ENCODE assay signal across 10 cellular contexts in the genomic region with DNA sequence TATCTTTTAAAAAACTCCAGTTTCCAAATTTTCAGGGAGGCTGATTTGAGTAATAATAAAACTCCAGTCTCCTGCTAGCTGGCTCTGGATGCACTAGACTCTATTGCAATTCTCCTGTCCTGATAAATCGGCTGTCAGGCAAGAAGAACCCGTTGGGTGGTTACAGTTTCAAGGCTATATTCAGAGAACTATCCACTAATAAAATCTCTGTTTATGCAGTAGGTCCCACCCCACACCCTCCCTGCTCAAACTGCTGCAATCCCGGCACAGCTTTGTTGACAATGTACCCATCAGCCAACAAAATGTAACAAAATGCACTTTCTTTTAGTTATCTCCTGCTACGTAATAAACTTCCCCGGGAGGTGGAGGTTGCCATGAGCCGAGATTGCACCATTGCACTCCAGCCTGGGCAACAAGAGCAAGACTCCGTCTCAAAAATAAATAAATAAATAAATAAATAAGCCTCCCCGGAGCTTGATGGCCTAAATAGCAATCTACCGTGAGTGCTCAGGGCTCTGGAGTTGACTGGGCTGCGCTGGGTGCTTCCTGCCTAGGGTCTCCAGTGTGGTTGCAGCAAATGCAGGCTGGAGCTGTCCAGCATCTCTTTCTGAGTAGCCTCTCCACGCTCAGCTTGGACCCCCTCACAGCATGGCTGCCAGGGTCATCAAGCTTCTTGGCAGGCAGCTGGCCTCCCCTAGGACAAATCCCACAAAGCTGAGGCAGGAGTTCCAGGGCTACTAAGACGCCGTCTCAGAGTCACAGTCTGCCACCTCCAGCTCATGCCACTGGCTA. TPM values are rescaled to one million over a fixed set of nuclear protein-coding genes. Genes with fewer than 3 reads are reported as not detected.
DNase-seq lines count a peak whose midpoint lies in the region; ATAC-seq, FAIRE-seq and TF ChIP-seq lines count a peak whose summit lies in the region.
"Had no signal": no experiment of that assay in that cellular context is flagged by ENCODE, and none has a peak within 500 bp of the region (broad histone marks: within the 10 kb centered on the region; RNA-seq: fewer than 3 reads in every experiment).

No MANE protein-coding gene starts in this region.

- H3K9ac ChIP-seq in kidney (ENCODE audit: low read length in 2 of 2) = no peak overlapping the region

- H3K27ac ChIP-seq in breast epithelium (peak overlapping the region; percentile 92 to 94), kidney (ENCODE audit: low read depth in 2 of 2, low read length in 2 of 2) (no peak overlapping the region), thymus (ENCODE audit: low read depth) (peak overlapping the region; percentile 75)

- BruUV-seq in MCF 10A (replicated peaks; lab: Mats Ljungman, UMichigan) = no TSS peak

- peak overlapping the region in 2 of 3 donors; percentile 50 to 67 for H3K4me3 ChIP-seq in breast epithelium
- no peak overlapping the region for H3K4me3 ChIP-seq in kidney (ENCODE audit: low read length in 2 of 2)
- peak overlapping the region; percentile 55 for H3K4me3 ChIP-seq in thymus (ENCODE audit: low read length)

- no peaks in the 10 kb centered on the region for H3K9me3 Mint-ChIP-seq in MCF 10A (ENCODE audit: unreplicated experiment)
- H3K9me3 Mint-ChIP-seq in activated CD8-positive, alpha-beta T cell treated with anti-CD3 and anti-CD28 coated beads, Interleukin-2, amount 10 ng/mL, durations not matched to agents 7 days and 5 days (ENCODE audit: insufficient read depth) = no peaks in the 10 kb centered on the region

- H3K36me3 Mint-ChIP-seq in MCF 10A (ENCODE audit: insufficient read depth, unreplicated experiment) = no peaks in the 10 kb centered on the region
- H3K36me3 Mint-ChIP-seq in activated CD8-positive, alpha-beta T cell treated with anti-CD3 and anti-CD28 coated beads, Interleukin-2, amount 10 ng/mL, durations not matched to agents 7 days and 5 days (ENCODE audit: low read depth) = peaks cover 4% of the 10 kb centered on the region

- ATAC-seq in activated CD8-positive, alpha-beta T cell treated with anti-CD3 and anti-CD28 coated beads, Interleukin-2, amount 10 ng/mL, durations not matched to agents 7 days and 5 days = no peak

- intact Hi-C loops in breast epithelium (cut with DNase I; ENCODE audit: low total_unique reads) (no loop called here), MCF 10A (cut with micrococcal nuclease) (no loop called here), kidney (cut with DNase I) (no loop called here)

- no peak overlapping the region for H3K27ac Mint-ChIP-seq in MCF 10A (ENCODE audit: low read depth, unreplicated experiment)
- H3K27ac Mint-ChIP-seq in activated CD8-positive, alpha-beta T cell treated with anti-CD3 and anti-CD28 coated beads, Interleukin-2, amount 10 ng/mL, durations not matched to agents 7 days and 5 days = peak overlapping the region; percentile 100

- CTCF ChIA-PET in MCF 10A (lab: Yijun Ruan, JAX) = interaction anchor here (0.5 to 0.6 kb wide), 2 partner anchors 14 to 52 kb away, joined by 3 to 5 read pairs; no protein-coding TSS in a partner anchor
- CTCF ChIA-PET in activated CD8-positive, alpha-beta T cell treated with anti-CD3 and anti-CD28 coated beads, Interleukin-2, amount 10 ng/mL, durations not matched to agents 7 days and 5 days (lab: Charles Lee) = interaction anchor here (1.7 kb wide), 1 partner anchor 31 kb away, joined by 4 read pairs; no protein-coding TSS in a partner anchor

- peaks cover 37% of the 10 kb centered on the region for H3K27me3 Mint-ChIP-seq in MCF 10A (ENCODE audit: insufficient read depth, unreplicated experiment)
- H3K27me3 Mint-ChIP-seq in activated CD8-positive, alpha-beta T cell treated with anti-CD3 and anti-CD28 coated beads, Interleukin-2, amount 10 ng/mL, durations not matched to agents 7 days and 5 days (ENCODE audit: low read depth) = no peaks in the 10 kb centered on the region

- POLR2A ChIA-PET in MCF 10A (lab: Yijun Ruan, JAX) = interaction anchor here (0.6 kb wide), 1 partner anchor 144 kb away, joined by 4 read pairs; no protein-coding TSS in a partner anchor
- POLR2A ChIA-PET in activated CD8-positive, alpha-beta T cell treated with anti-CD3 and anti-CD28 coated beads, Interleukin-2, amount 10 ng/mL, durations not matched to agents 7 days and 5 days (lab: Charles Lee) = interaction anchor here (0.8 to 2.6 kb wide), 4 partner anchors 13 to 42 kb away, joined by 3 to 10 read pairs (median 3); no protein-coding TSS in a partner anchor

- no peak for TF ChIP-seq CTCF in breast epithelium (IDR thresholded peaks at IDR 0.05)
- TF ChIP-seq CTCF in MCF 10A (IDR thresholded peaks at IDR 0.05; ENCODE audit: unreplicated experiment) = no peak
- no peak for TF ChIP-seq CTCF in kidney (IDR thresholded peaks at IDR 0.05; ENCODE audit: borderline replicate concordance, extremely low read depth, insufficient read depth)

- no peaks in the 10 kb centered on the region for H3K4me1 ChIP-seq in breast epithelium
- no peaks in the 10 kb centered on the region for H3K4me1 ChIP-seq in kidney (ENCODE audit: control insufficient read depth in 1 of 2, insufficient read depth in 1 of 2, low read depth in 1 of 2, low read length in 2 of 2)
- peaks cover 21% of the 10 kb centered on the region for H3K4me1 ChIP-seq in thymus (ENCODE audit: control insufficient read depth, insufficient read depth, low read length)

- H3K4me3 Mint-ChIP-seq in MCF 10A (ENCODE audit: unreplicated experiment) = no peak overlapping the region
- peak overlapping the region; percentile 90 for H3K4me3 Mint-ChIP-seq in activated CD8-positive, alpha-beta T cell treated with anti-CD3 and anti-CD28 coated beads, Interleukin-2, amount 10 ng/mL, durations not matched to agents 7 days and 5 days

- peaks cover 0 to 17% of the 10 kb centered on the region in 2 donors for H3K27me3 ChIP-seq in breast epithelium
- H3K27me3 ChIP-seq in thymus (ENCODE audit: control insufficient read depth, insufficient read depth) = no peaks in the 10 kb centered on the region

- no peak for DNase-seq in breast epithelium (ENCODE audit: low spot score in 2 of 2)
- no peak for DNase-seq in MCF 10A (ENCODE audit: unreplicated experiment)
- no peak for DNase-seq in activated CD8-positive, alpha-beta T cell treated with anti-CD3 and anti-CD28 coated beads, Interleukin-2, amount 10 ng/mL, durations not matched to agents 7 days and 5 days
- peak; percentile 46 for DNase-seq in kidney
- DNase-seq in NCI-H1694 treated with DMSO at 0.1 percent for 48 hours (lab: John Stamatoyannopoulos, UW) = no peak
- DNase-seq in AG08396 (ENCODE audit: low spot score) = no peak
- no peak for DNase-seq in NCI-H2227 treated with DMSO at 0.1 percent for 48 hours (lab: John Stamatoyannopoulos, UW)

- H3K4me1 Mint-ChIP-seq in MCF 10A (ENCODE audit: insufficient read depth, unreplicated experiment) = peaks cover under 1% of the 10 kb centered on the region
- H3K4me1 Mint-ChIP-seq in activated CD8-positive, alpha-beta T cell treated with anti-CD3 and anti-CD28 coated beads, Interleukin-2, amount 10 ng/mL, durations not matched to agents 7 days and 5 days (ENCODE audit: low read depth) = peaks cover 64% of the 10 kb centered on the region

- no peak for FAIRE-seq in kidney (lab: Jason Lieb, UNC)
- FAIRE-seq: GM12891 had no signal

- H3K36me3 ChIP-seq in breast epithelium (no peaks in the 10 kb centered on the region), kidney (ENCODE audit: control insufficient read depth in 1 of 2, insufficient read depth in 2 of 2, low read length in 2 of 2) (no peaks in the 10 kb centered on the region), thymus (ENCODE audit: control insufficient read depth, insufficient read depth) (no peaks in the 10 kb centered on the region)
- H3K36me3 ChIP-seq: left lung had no signal

- 97% methylated on average over 13 of the region's 13 CpGs for WGBS in thymus

- TF ChIP-seq POLR2A in breast epithelium (IDR thresholded peaks at IDR 0.05) = no peak

- no peaks in the 10 kb centered on the region for H3K9me3 ChIP-seq in breast epithelium
- H3K9me3 ChIP-seq in kidney (ENCODE audit: control insufficient read depth in 1 of 2, low read length in 2 of 2) = no peaks in the 10 kb centered on the region
- H3K9me3 ChIP-seq in thymus (ENCODE audit: control insufficient read depth) = no peaks in the 10 kb centered on the region
- H3K9me3 ChIP-seq: left lung had no signal

RNA-seq across cellular contexts. Expression of gene FBRSL1, which starts 43.2 kb away (rescaled TPM):
- 1 to 10 TPM; 3.5 to 9.8 (median 7.2) TPM for total RNA-seq in breast epithelium
- total RNA-seq in MCF 10A (2022) = 47.4 and 48.8 TPM in 2 replicates
- total RNA-seq in activated CD8-positive, alpha-beta T cell treated with anti-CD3 and anti-CD28 coated beads, Interleukin-2, amount 10 ng/mL, durations not matched to agents 7 days and 5 days = 10 to 100 TPM; 51.2 to 58.5 TPM
- 44.7 TPM for total RNA-seq in kidney
- polyA plus RNA-seq in kidney (ENCODE audit: insufficient read depth, low read depth, low replicate concordance) = 23.8 TPM
- polyA plus RNA-seq in thymus = 28.7 TPM

Comparison
In these comparisons a context has a peak if more than half of its experiments do, and no peak if none do; other contexts are left out.
1. H3K27ac ChIP-seq: peak in breast epithelium (2 of 2) and thymus (single experiment); none in kidney (0 of 2).
2. H3K4me3 ChIP-seq: peak in breast epithelium (2 of 3) and thymus (single experiment); none in kidney (0 of 2).